Comparison of ENCODE assay signal across 8 cellular contexts in the genomic region with DNA sequence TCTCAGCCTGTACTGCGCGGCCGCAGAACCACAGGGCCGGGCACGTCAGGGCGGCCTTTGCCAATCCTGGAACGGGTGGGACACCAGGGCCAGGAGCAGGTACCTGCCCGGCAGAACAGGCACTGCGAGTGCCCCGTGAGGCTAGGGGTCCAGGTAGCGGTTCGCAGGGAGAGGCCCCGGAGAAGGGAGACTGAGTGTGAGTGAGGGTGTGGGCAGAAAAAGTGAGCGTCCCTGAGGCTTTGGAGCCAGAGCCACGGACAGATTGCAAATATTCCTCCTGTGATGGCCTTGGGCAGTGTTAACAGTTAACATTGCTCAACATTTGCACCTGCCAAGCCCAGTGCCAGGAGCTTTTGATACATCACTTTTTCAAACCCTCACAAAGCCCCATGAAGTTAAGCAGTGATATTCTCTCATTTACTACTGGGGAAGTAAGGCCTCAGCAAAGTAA. TPM values are rescaled to one million over a fixed set of nuclear protein-coding genes. Genes with fewer than 3 reads are reported as not detected.
DNase-seq lines count a peak whose midpoint lies in the region; ATAC-seq and TF ChIP-seq lines count a peak whose summit lies in the region.

No MANE protein-coding gene starts in this region.

- no peak overlapping the region for H3K9ac ChIP-seq in neural progenitor cell

- ATAC-seq in HG03175 (IDR thresholded peaks at IDR 0.05; ENCODE audit: unreplicated experiment) = no peak
- no peak for ATAC-seq in GM21576 (IDR thresholded peaks at IDR 0.05; ENCODE audit: unreplicated experiment)

- intact Hi-C loops in activated T-helper 2 cell treated with anti-CD3 and anti-CD28 coated beads, Interferon-gamma antibody, Interleukin-2, Interleukin-4, amounts not matched to agents 10 μg/mL and 5 μg/mL and 100 μg/mL, durations not matched to agents 14 hours and 24 hours and 36 hours (cut with micrococcal nuclease) = no loop called here

- DNase-seq in AG04450 (ENCODE audit: low read depth, low spot score) = no peak
- DNase-seq in epithelial cell of proximal tubule (ENCODE audit: low read depth) = no peak
- no peak for DNase-seq in neural progenitor cell (ENCODE audit: low spot score)
- no peak for DNase-seq in activated T-helper 2 cell treated with anti-CD3 and anti-CD28 coated beads, Interferon-gamma antibody, Interleukin-2, Interleukin-4, amounts not matched to agents 10 μg/mL and 5 μg/mL and 100 μg/mL, durations not matched to agents 14 hours and 24 hours and 36 hours (ENCODE audit: low spot score)
- DNase-seq in amygdala (lab: John Stamatoyannopoulos, UW) = no peak

- H3K4me3 ChIP-seq in AG04450 (ENCODE audit: low read depth, low read length) = peak overlapping the region; percentile 50
- H3K4me3 ChIP-seq in epithelial cell of proximal tubule (ENCODE audit: low read depth, low read length) = peak overlapping the region; percentile 58
- peak overlapping the region; percentile 67 for H3K4me3 ChIP-seq in neural progenitor cell

- peak overlapping the region; percentile 79 for H3K4me3 Mint-ChIP-seq in neural progenitor cell
- no peak overlapping the region for H3K4me3 Mint-ChIP-seq in activated T-helper 2 cell treated with anti-CD3 and anti-CD28 coated beads, Interferon-gamma antibody, Interleukin-2, Interleukin-4, amounts not matched to agents 10 μg/mL and 5 μg/mL and 100 μg/mL, durations not matched to agents 14 hours and 24 hours and 36 hours (ENCODE audit: low read depth)

- H3K4me1 Mint-ChIP-seq in neural progenitor cell = peaks cover 11% of the 10 kb centered on the region
- H3K4me1 Mint-ChIP-seq in activated T-helper 2 cell treated with anti-CD3 and anti-CD28 coated beads, Interferon-gamma antibody, Interleukin-2, Interleukin-4, amounts not matched to agents 10 μg/mL and 5 μg/mL and 100 μg/mL, durations not matched to agents 14 hours and 24 hours and 36 hours (ENCODE audit: low read depth) = peaks cover 10% of the 10 kb centered on the region

- peak overlapping the region; percentile 100 for H2AFZ ChIP-seq in neural progenitor cell (replicated peaks)

- no peaks in the 10 kb centered on the region for H3K79me2 ChIP-seq in neural progenitor cell (ENCODE audit: low read depth)

- CTCF ChIA-PET in AG04450 (lab: Charles Lee) = interaction anchor here (0.8 kb wide), 1 partner anchor 36 kb away, joined by 3 read pairs; no protein-coding TSS in a partner anchor

- TF ChIP-seq CTCF in AG04450 (IDR thresholded peaks at IDR 0.05; ENCODE audit: low read depth, low read length) (no peak), epithelial cell of proximal tubule (conservative IDR thresholded peaks at IDR 0.05; ENCODE audit: low read depth, low read length) (no peak), neural progenitor cell (IDR thresholded peaks at IDR 0.05) (no peak)

- no peak for TF ChIP-seq RAD21 in Ishikawa (IDR thresholded peaks at IDR 0.05; ENCODE audit: low read depth)

- no peak for TF ChIP-seq EP300 in Ishikawa (IDR thresholded peaks at IDR 0.05; ENCODE audit: borderline replicate concordance)

- H3K36me3 ChIP-seq in neural progenitor cell = no peaks in the 10 kb centered on the region

- H3K4me2 ChIP-seq in neural progenitor cell = peak overlapping the region; percentile 96

- H3K9me3 Mint-ChIP-seq in neural progenitor cell = no peaks in the 10 kb centered on the region
- H3K9me3 Mint-ChIP-seq in activated T-helper 2 cell treated with anti-CD3 and anti-CD28 coated beads, Interferon-gamma antibody, Interleukin-2, Interleukin-4, amounts not matched to agents 10 μg/mL and 5 μg/mL and 100 μg/mL, durations not matched to agents 14 hours and 24 hours and 36 hours = no peaks in the 10 kb centered on the region

- POLR2A ChIA-PET in AG04450 (lab: Yijun Ruan, JAX) = interaction anchor here (0.6 to 1.0 kb wide), 3 partner anchors 18 to 410 kb away, joined by 3 to 6 read pairs (median 5); partner anchors contain the start of genes CNPY3 and PEX6

- no peak overlapping the region for H3K27ac Mint-ChIP-seq in neural progenitor cell
- no peak overlapping the region for H3K27ac Mint-ChIP-seq in activated T-helper 2 cell treated with anti-CD3 and anti-CD28 coated beads, Interferon-gamma antibody, Interleukin-2, Interleukin-4, amounts not matched to agents 10 μg/mL and 5 μg/mL and 100 μg/mL, durations not matched to agents 14 hours and 24 hours and 36 hours

- peaks cover 6% of the 10 kb centered on the region for H3K36me3 Mint-ChIP-seq in neural progenitor cell
- H3K36me3 Mint-ChIP-seq in activated T-helper 2 cell treated with anti-CD3 and anti-CD28 coated beads, Interferon-gamma antibody, Interleukin-2, Interleukin-4, amounts not matched to agents 10 μg/mL and 5 μg/mL and 100 μg/mL, durations not matched to agents 14 hours and 24 hours and 36 hours (ENCODE audit: low read depth) = peaks cover 23% of the 10 kb centered on the region

- H3K27me3 ChIP-seq in AG04450 (ENCODE audit: control insufficient read depth, insufficient read depth, low read length) = no peaks in the 10 kb centered on the region
- peaks cover 35% of the 10 kb centered on the region for H3K27me3 ChIP-seq in neural progenitor cell

- no peaks in the 10 kb centered on the region for H4K20me1 ChIP-seq in neural progenitor cell (ENCODE audit: low read depth)

- peaks cover 26% of the 10 kb centered on the region for H3K27me3 Mint-ChIP-seq in neural progenitor cell (ENCODE audit: insufficient read depth, low read depth)
- H3K27me3 Mint-ChIP-seq in activated T-helper 2 cell treated with anti-CD3 and anti-CD28 coated beads, Interferon-gamma antibody, Interleukin-2, Interleukin-4, amounts not matched to agents 10 μg/mL and 5 μg/mL and 100 μg/mL, durations not matched to agents 14 hours and 24 hours and 36 hours (ENCODE audit: low read depth) = peaks cover 9% of the 10 kb centered on the region

- no peaks in the 10 kb centered on the region; the same call in 1 of the 2 replicates for H3K9me3 ChIP-seq in AG04450 (ENCODE audit: control insufficient read depth, insufficient read depth, low read length)
- H3K9me3 ChIP-seq in neural progenitor cell (ENCODE audit: low read depth) = no peaks in the 10 kb centered on the region

- H3K27ac ChIP-seq in AG04450 (ENCODE audit: low read depth, low read length) (no peak overlapping the region), neural progenitor cell (no peak overlapping the region)

- peaks cover 4% of the 10 kb centered on the region for H3K4me1 ChIP-seq in neural progenitor cell

- peaks cover 27% of the 10 kb centered on the region for H3F3A ChIP-seq in neural progenitor cell (ENCODE audit: low read depth)

RNA-seq across cellular contexts. Expression of gene GNMT, which starts 0.5 kb away (rescaled TPM):
- polyA plus RNA-seq in AG04450 (2011; rRNA removed) = 0.07 TPM in 1 of 2 replicates, not detected in the other
- 0.55 TPM in 1 of 2 replicates, not detected in the other for polyA minus RNA-seq in AG04450 (2011; rRNA and poly(A)+ RNA removed)
- total RNA-seq in epithelial cell of proximal tubule (not detected in 2 replicates), neural progenitor cell (ENCODE audit: low replicate concordance) (0.50 TPM in 1 of 2 replicates, not detected in the other)
- total RNA-seq in activated T-helper 2 cell treated with anti-CD3 and anti-CD28 coated beads, Interferon-gamma antibody, Interleukin-2, Interleukin-4, amounts not matched to agents 10 μg/mL and 5 μg/mL and 100 μg/mL, durations not matched to agents 14 hours and 24 hours and 36 hours = 0.62 and 0.69 TPM in 2 replicates

RNA-seq across cellular contexts. Expression of gene PEX6, which starts 17.9 kb away (rescaled TPM):
- polyA plus RNA-seq in AG04450 (2011; rRNA removed) = 6.8 and 7.4 TPM in 2 replicates
- 11.2 and 11.8 TPM in 2 replicates for polyA minus RNA-seq in AG04450 (2011; rRNA and poly(A)+ RNA removed)
- total RNA-seq in epithelial cell of proximal tubule (19.5 and 22.4 TPM in 2 replicates), neural progenitor cell (ENCODE audit: low replicate concordance) (11.3 and 22.4 TPM in 2 replicates)
- total RNA-seq in activated T-helper 2 cell treated with anti-CD3 and anti-CD28 coated beads, Interferon-gamma antibody, Interleukin-2, Interleukin-4, amounts not matched to agents 10 μg/mL and 5 μg/mL and 100 μg/mL, durations not matched to agents 14 hours and 24 hours and 36 hours = 26.0 and 27.8 TPM in 2 replicates

RNA-seq across cellular contexts. Expression of gene PPP2R5D, which starts 23.3 kb away (rescaled TPM):
- 59.5 and 61.5 TPM in 2 replicates for polyA plus RNA-seq in AG04450 (2011; rRNA removed)
- polyA minus RNA-seq in AG04450 (2011; rRNA and poly(A)+ RNA removed) = 65.7 and 69.9 TPM in 2 replicates
- total RNA-seq in epithelial cell of proximal tubule (66.4 and 94.2 TPM in 2 replicates), neural progenitor cell (ENCODE audit: low replicate concordance) (75.0 and 103 TPM in 2 replicates)
- 62.7 and 63.2 TPM in 2 replicates for total RNA-seq in activated T-helper 2 cell treated with anti-CD3 and anti-CD28 coated beads, Interferon-gamma antibody, Interleukin-2, Interleukin-4, amounts not matched to agents 10 μg/mL and 5 μg/mL and 100 μg/mL, durations not matched to agents 14 hours and 24 hours and 36 hours

RNA-seq across cellular contexts. Expression of gene CNPY3, which starts 31.8 kb away (rescaled TPM):
- 38.4 and 39.2 TPM in 2 replicates for polyA plus RNA-seq in AG04450 (2011; rRNA removed)
- 26.7 and 31.5 TPM in 2 replicates for polyA minus RNA-seq in AG04450 (2011; rRNA and poly(A)+ RNA removed)
- total RNA-seq in epithelial cell of proximal tubule (52.2 and 59.0 TPM in 2 replicates), neural progenitor cell (ENCODE audit: low replicate concordance) (38.0 and 65.4 TPM in 2 replicates)
- 51.3 and 53.1 TPM in 2 replicates for total RNA-seq in activated T-helper 2 cell treated with anti-CD3 and anti-CD28 coated beads, Interferon-gamma antibody, Interleukin-2, Interleukin-4, amounts not matched to agents 10 μg/mL and 5 μg/mL and 100 μg/mL, durations not matched to agents 14 hours and 24 hours and 36 hours

RNA-seq across cellular contexts. Expression of gene PTCRA, which starts 45.2 kb away (rescaled TPM):
- polyA plus RNA-seq in AG04450 (2011; rRNA removed) = not detected in 2 replicates
- not detected in 2 replicates for polyA minus RNA-seq in AG04450 (2011; rRNA and poly(A)+ RNA removed)
- total RNA-seq in epithelial cell of proximal tubule (not detected in 2 replicates), neural progenitor cell (ENCODE audit: low replicate concordance) (not detected in 2 replicates)
- not detected in 2 replicates for total RNA-seq in activated T-helper 2 cell treated with anti-CD3 and anti-CD28 coated beads, Interferon-gamma antibody, Interleukin-2, Interleukin-4, amounts not matched to agents 10 μg/mL and 5 μg/mL and 100 μg/mL, durations not matched to agents 14 hours and 24 hours and 36 hours
